14 cellular contexts compared by ENCODE assay signal in genomic region chr11:66863428-66864125, GRCh38.
"Had no signal": no experiment of that assay in that cellular context is flagged by ENCODE, and none has a peak within 500 bp of the region (broad histone marks: within the 10 kb centered on the region; RNA-seq: fewer than 3 reads in every experiment).

No MANE protein-coding gene starts in this region.

- ATAC-seq: activated CD4-positive, alpha-beta T cell treated with anti-CD3 and anti-CD28 coated beads for 36 hours; activated naive CD4-positive, alpha-beta T cell treated with anti-CD3 and anti-CD28 coated beads, Interleukin-2, amount 50 U/mL, for 72 hours; effector memory CD8-positive, alpha-beta T cell; left lobe of liver; WTC11 had no signal

- H3K36me3 ChIP-seq: adrenal gland had no signal

- H3K27me3 ChIP-seq: adrenal gland, cardiac muscle cell, stomach had no signal

- H3K4me1 ChIP-seq: adrenal gland had no signal

- DNase-seq: activated CD4-positive, alpha-beta T cell treated with anti-CD3 and anti-CD28 coated beads for 36 hours; activated CD4-positive, alpha-beta T cell treated with anti-CD3 and anti-CD28 coated beads, Interleukin-2, amount 50 U/mL, for 48 hours; activated gamma-delta T cell treated with Interleukin-2 at 50 U/mL for 16 hours; adrenal gland; effector memory CD8-positive, alpha-beta T cell; foreskin melanocyte; hippocampal formation; midbrain; stimulated activated CD4-positive, alpha-beta T cell treated with anti-CD3 and anti-CD28 coated beads, Interleukin-2, amount 100 ng/mL, for 48 hours; stomach had no signal

- H3K4me3 ChIP-seq: adrenal gland, cardiac muscle cell, stomach had no signal

- H3K9me3 ChIP-seq: adrenal gland, stomach had no signal

- H3K27ac ChIP-seq: adrenal gland, cardiac muscle cell, stomach had no signal
